Comparison of ENCODE assay signal across 1 cellular context in the genomic region with DNA sequence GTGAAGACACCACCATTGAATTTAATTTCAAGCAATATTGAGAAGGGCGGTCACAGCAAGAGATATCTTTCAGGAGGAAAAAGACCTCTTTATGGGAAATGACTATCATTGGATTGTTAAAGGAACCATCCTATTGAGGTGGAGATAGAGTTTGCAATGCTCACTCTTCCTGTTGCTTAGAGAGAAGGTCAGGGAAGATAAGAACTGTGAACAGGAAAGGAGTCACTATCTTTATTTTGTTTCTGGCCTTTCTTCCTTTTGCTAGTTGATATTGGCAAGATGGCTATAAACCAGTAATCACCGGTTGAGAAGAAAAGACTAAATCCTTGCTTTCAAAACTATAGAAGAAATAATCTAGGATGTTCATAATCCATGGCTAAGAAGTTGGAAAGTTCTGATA.
TF ChIP-seq lines count a peak whose summit lies in the region.

No MANE protein-coding gene starts in this region.

TF ChIP-seq in K562, 482 proteins besides CTCF, POLR2A, EP300 and RAD21 (continued from another document):
- TF ChIP-seq CHD1 (IDR thresholded peaks at IDR 0.05; ENCODE audit: low read length): no peak
- TF ChIP-seq, protein P1, sequence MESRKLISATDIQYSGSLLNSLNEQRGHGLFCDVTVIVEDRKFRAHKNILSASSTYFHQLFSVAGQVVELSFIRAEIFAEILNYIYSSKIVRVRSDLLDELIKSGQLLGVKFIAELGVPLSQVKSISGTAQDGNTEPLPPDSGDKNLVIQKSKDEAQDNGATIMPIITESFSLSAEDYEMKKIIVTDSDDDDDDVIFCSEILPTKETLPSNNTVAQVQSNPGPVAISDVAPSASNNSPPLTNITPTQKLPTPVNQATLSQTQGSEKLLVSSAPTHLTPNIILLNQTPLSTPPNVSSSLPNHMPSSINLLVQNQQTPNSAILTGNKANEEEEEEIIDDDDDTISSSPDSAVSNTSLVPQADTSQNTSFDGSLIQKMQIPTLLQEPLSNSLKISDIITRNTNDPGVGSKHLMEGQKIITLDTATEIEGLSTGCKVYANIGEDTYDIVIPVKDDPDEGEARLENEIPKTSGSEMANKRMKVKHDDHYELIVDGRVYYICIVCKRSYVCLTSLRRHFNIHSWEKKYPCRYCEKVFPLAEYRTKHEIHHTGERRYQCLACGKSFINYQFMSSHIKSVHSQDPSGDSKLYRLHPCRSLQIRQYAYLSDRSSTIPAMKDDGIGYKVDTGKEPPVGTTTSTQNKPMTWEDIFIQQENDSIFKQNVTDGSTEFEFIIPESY (CRISPR knock-in tag; IDR thresholded peaks at IDR 0.05): no peak
- TF ChIP-seq CC2D1A (IDR thresholded peaks at IDR 0.05): peak; percentile 10; the same call in 1 of the 2 replicates
- no peak for TF ChIP-seq GATA2 (CRISPR knock-in tag; IDR thresholded peaks at IDR 0.05)
- peak; percentile 87 for TF ChIP-seq CBFA2T3 (IDR thresholded peaks at IDR 0.05)
- no peak for TF ChIP-seq EGR1 (conservative IDR thresholded peaks at IDR 0.05)
- TF ChIP-seq NFIC (IDR thresholded peaks at IDR 0.05): peak; percentile 33; the same call in 1 of the 2 replicates
- no peak for TF ChIP-seq PRMT5 (CRISPR knock-in tag; IDR thresholded peaks at IDR 0.05)
- TF ChIP-seq, protein P2, sequence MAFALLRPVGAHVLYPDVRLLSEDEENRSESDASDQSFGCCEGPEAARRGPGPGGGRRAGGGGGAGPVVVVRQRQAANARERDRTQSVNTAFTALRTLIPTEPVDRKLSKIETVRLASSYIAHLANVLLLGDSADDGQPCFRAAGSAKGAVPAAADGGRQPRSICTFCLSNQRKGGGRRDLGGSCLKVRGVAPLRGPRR (CRISPR knock-in tag; IDR thresholded peaks at IDR 0.05): no peak
- no peak for TF ChIP-seq ZNF232 (CRISPR knock-in tag; IDR thresholded peaks at IDR 0.05)
- TF ChIP-seq, protein P3, sequence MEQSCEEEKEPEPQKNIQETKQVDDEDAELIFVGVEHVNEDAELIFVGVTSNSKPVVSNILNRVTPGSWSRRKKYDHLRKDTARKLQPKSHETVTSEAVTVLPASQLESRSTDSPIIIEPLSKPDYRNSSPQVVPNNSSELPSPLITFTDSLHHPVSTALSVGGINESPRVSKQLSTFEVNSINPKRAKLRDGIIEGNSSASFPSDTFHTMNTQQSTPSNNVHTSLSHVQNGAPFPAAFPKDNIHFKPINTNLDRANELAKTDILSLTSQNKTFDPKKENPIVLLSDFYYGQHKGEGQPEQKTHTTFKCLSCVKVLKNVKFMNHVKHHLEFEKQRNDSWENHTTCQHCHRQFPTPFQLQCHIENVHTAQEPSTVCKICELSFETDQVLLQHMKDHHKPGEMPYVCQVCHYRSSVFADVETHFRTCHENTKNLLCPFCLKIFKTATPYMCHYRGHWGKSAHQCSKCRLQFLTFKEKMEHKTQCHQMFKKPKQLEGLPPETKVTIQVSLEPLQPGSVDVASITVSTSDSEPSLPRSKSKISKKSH (CRISPR knock-in tag; IDR thresholded peaks at IDR 0.05): no peak
- no peak for TF ChIP-seq CAMTA2 (CRISPR knock-in tag; conservative IDR thresholded peaks at IDR 0.05)
- no peak for TF ChIP-seq ZNF695 (CRISPR knock-in tag; IDR thresholded peaks at IDR 0.05)
- peak; percentile 65 to 67; a peak in 2 of 4 replicates for TF ChIP-seq ETV6 (IDR thresholded peaks at IDR 0.05; ENCODE audit: borderline replicate concordance in 1 of 2, low read depth in 2 of 2, low read length in 1 of 2)
- TF ChIP-seq ETV6 (CRISPR knock-in tag; IDR thresholded peaks at IDR 0.05; ENCODE audit: borderline replicate concordance): no peak
- TF ChIP-seq STAT5A (IDR thresholded peaks at IDR 0.05; ENCODE audit: borderline replicate concordance, low read length): peak; percentile 21; the same call in 1 of the 2 replicates
- TF ChIP-seq NCOR1 (IDR thresholded peaks at IDR 0.05): peak; percentile 72
- no peak for TF ChIP-seq KHSRP (IDR thresholded peaks at IDR 0.05)
- TF ChIP-seq, protein P4, sequence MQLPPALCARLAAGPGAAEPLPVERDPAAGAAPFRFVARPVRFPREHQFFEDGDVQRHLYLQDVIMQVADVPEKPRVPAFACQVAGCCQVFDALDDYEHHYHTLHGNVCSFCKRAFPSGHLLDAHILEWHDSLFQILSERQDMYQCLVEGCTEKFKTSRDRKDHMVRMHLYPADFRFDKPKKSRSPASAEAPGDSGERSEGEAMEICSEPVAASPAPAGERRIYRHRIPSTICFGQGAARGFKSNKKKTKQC (CRISPR knock-in tag; IDR thresholded peaks at IDR 0.05): no peak
- peak; percentile 61; the same call in 1 of the 2 replicates for TF ChIP-seq SOX6 (IDR thresholded peaks at IDR 0.05)
- TF ChIP-seq ZNF263 (CRISPR knock-in tag; IDR thresholded peaks at IDR 0.05; ENCODE audit: borderline replicate concordance): no peak
- TF ChIP-seq CBFA2T2 (conservative IDR thresholded peaks at IDR 0.05): peak; percentile 78
- no peak for TF ChIP-seq CBX8 (IDR thresholded peaks at IDR 0.05; ENCODE audit: borderline replicate concordance, extremely low read depth, low read depth, low read length, poor library complexity, severe bottlenecking)
- no peak for TF ChIP-seq MTA1 (IDR thresholded peaks at IDR 0.05; ENCODE audit: borderline replicate concordance)
- TF ChIP-seq, protein P5, sequence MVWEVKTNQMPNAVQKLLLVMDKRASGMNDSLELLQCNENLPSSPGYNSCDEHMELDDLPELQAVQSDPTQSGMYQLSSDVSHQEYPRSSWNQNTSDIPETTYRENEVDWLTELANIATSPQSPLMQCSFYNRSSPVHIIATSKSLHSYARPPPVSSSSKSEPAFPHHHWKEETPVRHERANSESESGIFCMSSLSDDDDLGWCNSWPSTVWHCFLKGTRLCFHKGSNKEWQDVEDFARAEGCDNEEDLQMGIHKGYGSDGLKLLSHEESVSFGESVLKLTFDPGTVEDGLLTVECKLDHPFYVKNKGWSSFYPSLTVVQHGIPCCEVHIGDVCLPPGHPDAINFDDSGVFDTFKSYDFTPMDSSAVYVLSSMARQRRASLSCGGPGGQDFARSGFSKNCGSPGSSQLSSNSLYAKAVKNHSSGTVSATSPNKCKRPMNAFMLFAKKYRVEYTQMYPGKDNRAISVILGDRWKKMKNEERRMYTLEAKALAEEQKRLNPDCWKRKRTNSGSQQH (CRISPR knock-in tag; IDR thresholded peaks at IDR 0.05): no peak
- TF ChIP-seq BMI1 (IDR thresholded peaks at IDR 0.05; ENCODE audit: low read length): no peak
- peak; percentile 60; the same call in 1 of the 2 replicates for TF ChIP-seq SMARCA4 (IDR thresholded peaks at IDR 0.05)
- TF ChIP-seq ZFX (CRISPR knock-in tag; IDR thresholded peaks at IDR 0.05): no peak
- no peak for TF ChIP-seq ZNF699 (CRISPR knock-in tag; IDR thresholded peaks at IDR 0.05; ENCODE audit: insufficient replicate concordance)
- no peak for TF ChIP-seq ETS2 (tag; IDR thresholded peaks at IDR 0.05; ENCODE audit: borderline replicate concordance, poor library complexity, severe bottlenecking)
- TF ChIP-seq LEF1 (IDR thresholded peaks at IDR 0.05): no peak
- TF ChIP-seq FOXM1 (IDR thresholded peaks at IDR 0.05; ENCODE audit: low read depth): peak; percentile 51; the same call in 1 of the 2 replicates
- TF ChIP-seq FOXM1 (CRISPR knock-in tag; IDR thresholded peaks at IDR 0.05; ENCODE audit: low read depth): no peak
- TF ChIP-seq SRSF3 (IDR thresholded peaks at IDR 0.05; ENCODE audit: insufficient read depth, low read length): no peak
- peak; percentile 31 for TF ChIP-seq CCNT2 (IDR thresholded peaks at IDR 0.05; ENCODE audit: borderline replicate concordance, extremely low read depth, insufficient read length, low read depth, low read length)
- TF ChIP-seq CBFB (CRISPR knock-in tag; IDR thresholded peaks at IDR 0.05): no peak
- TF ChIP-seq, protein P6, sequence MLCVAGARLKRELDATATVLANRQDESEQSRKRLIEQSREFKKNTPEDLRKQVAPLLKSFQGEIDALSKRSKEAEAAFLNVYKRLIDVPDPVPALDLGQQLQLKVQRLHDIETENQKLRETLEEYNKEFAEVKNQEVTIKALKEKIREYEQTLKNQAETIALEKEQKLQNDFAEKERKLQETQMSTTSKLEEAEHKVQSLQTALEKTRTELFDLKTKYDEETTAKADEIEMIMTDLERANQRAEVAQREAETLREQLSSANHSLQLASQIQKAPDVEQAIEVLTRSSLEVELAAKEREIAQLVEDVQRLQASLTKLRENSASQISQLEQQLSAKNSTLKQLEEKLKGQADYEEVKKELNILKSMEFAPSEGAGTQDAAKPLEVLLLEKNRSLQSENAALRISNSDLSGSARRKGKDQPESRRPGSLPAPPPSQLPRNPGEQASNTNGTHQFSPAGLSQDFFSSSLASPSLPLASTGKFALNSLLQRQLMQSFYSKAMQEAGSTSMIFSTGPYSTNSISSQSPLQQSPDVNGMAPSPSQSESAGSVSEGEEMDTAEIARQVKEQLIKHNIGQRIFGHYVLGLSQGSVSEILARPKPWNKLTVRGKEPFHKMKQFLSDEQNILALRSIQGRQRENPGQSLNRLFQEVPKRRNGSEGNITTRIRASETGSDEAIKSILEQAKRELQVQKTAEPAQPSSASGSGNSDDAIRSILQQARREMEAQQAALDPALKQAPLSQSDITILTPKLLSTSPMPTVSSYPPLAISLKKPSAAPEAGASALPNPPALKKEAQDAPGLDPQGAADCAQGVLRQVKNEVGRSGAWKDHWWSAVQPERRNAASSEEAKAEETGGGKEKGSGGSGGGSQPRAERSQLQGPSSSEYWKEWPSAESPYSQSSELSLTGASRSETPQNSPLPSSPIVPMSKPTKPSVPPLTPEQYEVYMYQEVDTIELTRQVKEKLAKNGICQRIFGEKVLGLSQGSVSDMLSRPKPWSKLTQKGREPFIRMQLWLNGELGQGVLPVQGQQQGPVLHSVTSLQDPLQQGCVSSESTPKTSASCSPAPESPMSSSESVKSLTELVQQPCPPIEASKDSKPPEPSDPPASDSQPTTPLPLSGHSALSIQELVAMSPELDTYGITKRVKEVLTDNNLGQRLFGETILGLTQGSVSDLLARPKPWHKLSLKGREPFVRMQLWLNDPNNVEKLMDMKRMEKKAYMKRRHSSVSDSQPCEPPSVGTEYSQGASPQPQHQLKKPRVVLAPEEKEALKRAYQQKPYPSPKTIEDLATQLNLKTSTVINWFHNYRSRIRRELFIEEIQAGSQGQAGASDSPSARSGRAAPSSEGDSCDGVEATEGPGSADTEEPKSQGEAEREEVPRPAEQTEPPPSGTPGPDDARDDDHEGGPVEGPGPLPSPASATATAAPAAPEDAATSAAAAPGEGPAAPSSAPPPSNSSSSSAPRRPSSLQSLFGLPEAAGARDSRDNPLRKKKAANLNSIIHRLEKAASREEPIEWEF (CRISPR knock-in tag; IDR thresholded peaks at IDR 0.05): no peak
- TF ChIP-seq L3MBTL2 (IDR thresholded peaks at IDR 0.05): no peak
- TF ChIP-seq ZNF766 (CRISPR knock-in tag; conservative IDR thresholded peaks at IDR 0.05): no peak
- no peak for TF ChIP-seq ILF3 (IDR thresholded peaks at IDR 0.05; ENCODE audit: borderline replicate concordance)
- peak; percentile 73 for TF ChIP-seq DPF2 (IDR thresholded peaks at IDR 0.05)
- TF ChIP-seq CSDE1 (IDR thresholded peaks at IDR 0.05): no peak
- TF ChIP-seq EHMT2 (IDR thresholded peaks at IDR 0.05): no peak
- no peak for TF ChIP-seq FOXK2 (conservative IDR thresholded peaks at IDR 0.05 in 1 of 2, IDR thresholded peaks at IDR 0.05 in 1 of 2; ENCODE audit: low read depth in 2 of 2)
- TF ChIP-seq, protein P7, sequence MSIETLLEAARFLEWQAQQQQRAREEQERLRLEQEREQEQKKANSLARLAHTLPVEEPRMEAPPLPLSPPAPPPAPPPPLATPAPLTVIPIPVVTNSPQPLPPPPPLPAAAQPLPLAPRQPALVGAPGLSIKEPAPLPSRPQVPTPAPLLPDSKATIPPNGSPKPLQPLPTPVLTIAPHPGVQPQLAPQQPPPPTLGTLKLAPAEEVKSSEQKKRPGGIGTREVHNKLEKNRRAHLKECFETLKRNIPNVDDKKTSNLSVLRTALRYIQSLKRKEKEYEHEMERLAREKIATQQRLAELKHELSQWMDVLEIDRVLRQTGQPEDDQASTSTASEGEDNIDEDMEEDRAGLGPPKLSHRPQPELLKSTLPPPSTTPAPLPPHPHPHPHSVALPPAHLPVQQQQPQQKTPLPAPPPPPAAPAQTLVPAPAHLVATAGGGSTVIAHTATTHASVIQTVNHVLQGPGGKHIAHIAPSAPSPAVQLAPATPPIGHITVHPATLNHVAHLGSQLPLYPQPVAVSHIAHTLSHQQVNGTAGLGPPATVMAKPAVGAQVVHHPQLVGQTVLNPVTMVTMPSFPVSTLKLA (conservative IDR thresholded peaks at IDR 0.05): no peak
- TF ChIP-seq ZBTB1 (CRISPR knock-in tag; IDR thresholded peaks at IDR 0.05; ENCODE audit: borderline replicate concordance, low read depth): no peak
- no peak for TF ChIP-seq HNRNPH1 (optimal IDR thresholded peaks at IDR 0.05; ENCODE audit: low read depth, low read length)
